ENCODE assay signal across 8 cellular contexts in the genomic region with DNA sequence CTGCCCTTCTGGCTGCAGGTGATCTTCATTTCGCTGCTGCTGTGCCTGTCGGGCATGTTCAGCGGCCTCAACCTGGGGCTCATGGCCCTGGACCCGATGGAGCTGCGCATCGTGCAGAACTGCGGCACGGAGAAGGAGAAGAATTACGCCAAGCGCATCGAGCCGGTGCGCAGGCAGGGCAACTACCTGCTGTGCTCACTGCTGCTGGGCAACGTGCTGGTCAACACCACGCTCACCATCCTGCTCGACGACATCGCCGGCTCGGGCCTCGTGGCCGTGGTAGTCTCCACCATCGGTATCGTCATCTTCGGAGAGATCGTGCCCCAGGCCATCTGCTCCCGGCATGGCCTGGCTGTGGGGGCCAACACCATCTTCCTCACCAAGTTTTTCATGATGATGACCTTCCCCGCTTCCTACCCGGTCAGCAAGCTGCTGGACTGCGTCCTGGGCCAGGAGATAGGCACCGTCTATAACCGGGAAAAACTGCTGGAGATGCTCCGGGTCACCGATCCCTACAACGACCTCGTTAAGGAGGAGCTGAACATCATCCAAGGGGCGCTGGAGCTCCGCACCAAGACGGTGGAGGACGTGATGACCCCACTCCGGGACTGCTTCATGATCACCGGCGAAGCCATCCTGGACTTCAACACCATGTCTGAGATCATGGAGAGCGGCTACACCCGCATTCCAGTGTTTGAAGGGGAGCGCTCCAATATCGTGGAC. TPM values are rescaled to one million over a fixed set of nuclear protein-coding genes. Genes with fewer than 3 reads are reported as not detected.
DNase-seq lines count a peak whose midpoint lies in the region; ATAC-seq and TF ChIP-seq lines count a peak whose summit lies in the region.

No MANE protein-coding gene starts in this region.

- H3K4me3 Mint-ChIP-seq in CD8-positive, alpha-beta T cell, result peak overlapping the region; percentile 96
- peak overlapping the region; percentile 87 to 95 (median 95) for H3K4me3 Mint-ChIP-seq in brain
- peak overlapping the region; percentile 90 for H3K4me3 Mint-ChIP-seq in stimulated activated naive CD8-positive, alpha-beta T cell treated with anti-CD3 and anti-CD28 coated beads, Interleukin-15, Interleukin-2, amounts not matched to agents 100 ng/mL and 50 ng/mL, for 24 hours

- no peak overlapping the region for H3K27ac Mint-ChIP-seq in CD8-positive, alpha-beta T cell
- H3K27ac Mint-ChIP-seq in brain, result peak overlapping the region; percentile 39 to 78 (median 75)
- H3K27ac Mint-ChIP-seq in stimulated activated naive CD8-positive, alpha-beta T cell treated with anti-CD3 and anti-CD28 coated beads, Interleukin-15, Interleukin-2, amounts not matched to agents 100 ng/mL and 50 ng/mL, for 24 hours, result peak overlapping the region; percentile 45

- ATAC-seq in CD8-positive, alpha-beta T cell, result no peak
- ATAC-seq in GM18861 (IDR thresholded peaks at IDR 0.05; ENCODE audit: unreplicated experiment), result no peak
- ATAC-seq in GM21526 (IDR thresholded peaks at IDR 0.05; ENCODE audit: low FRiP score, unreplicated experiment), result no peak

- peaks cover 5% of the 10 kb centered on the region for H3K27me3 Mint-ChIP-seq in CD8-positive, alpha-beta T cell (ENCODE audit: low read depth)
- H3K27me3 Mint-ChIP-seq in brain, result peaks cover 13% of the 10 kb centered on the region
- peaks cover 11% of the 10 kb centered on the region for H3K27me3 Mint-ChIP-seq in stimulated activated naive CD8-positive, alpha-beta T cell treated with anti-CD3 and anti-CD28 coated beads, Interleukin-15, Interleukin-2, amounts not matched to agents 100 ng/mL and 50 ng/mL, for 24 hours

- no peaks in the 10 kb centered on the region for H3K27me3 ChIP-seq in CD8-positive, alpha-beta T cell (ENCODE audit: insufficient read depth, low read length)
- H3K27me3 ChIP-seq in MG63 (peaks cover 9% of the 10 kb centered on the region), layer of hippocampus (ENCODE audit: control insufficient read depth, insufficient read depth, low read length) (no peaks in the 10 kb centered on the region)

- peaks cover 65% of the 10 kb centered on the region for H3K4me1 Mint-ChIP-seq in CD8-positive, alpha-beta T cell (ENCODE audit: low read depth)
- peaks cover 67% of the 10 kb centered on the region for H3K4me1 Mint-ChIP-seq in brain
- H3K4me1 Mint-ChIP-seq in stimulated activated naive CD8-positive, alpha-beta T cell treated with anti-CD3 and anti-CD28 coated beads, Interleukin-15, Interleukin-2, amounts not matched to agents 100 ng/mL and 50 ng/mL, for 24 hours (ENCODE audit: low read depth), result peaks cover 60% of the 10 kb centered on the region

- CTCF ChIA-PET in CD8-positive, alpha-beta T cell (lab: Charles Lee), result interaction anchor here (4.2 to 5.6 kb wide), 2 partner anchors 149 to 325 kb away, joined by 42 to 77 read pairs; a partner anchor contains a TSS

- H3K36me3 Mint-ChIP-seq in CD8-positive, alpha-beta T cell, result peaks cover 11% of the 10 kb centered on the region
- H3K36me3 Mint-ChIP-seq in brain, result peaks cover 9% of the 10 kb centered on the region
- no peaks in the 10 kb centered on the region for H3K36me3 Mint-ChIP-seq in stimulated activated naive CD8-positive, alpha-beta T cell treated with anti-CD3 and anti-CD28 coated beads, Interleukin-15, Interleukin-2, amounts not matched to agents 100 ng/mL and 50 ng/mL, for 24 hours (ENCODE audit: low read depth)

- DNase-seq in CD8-positive, alpha-beta T cell, result peak in 2 of 7 experiments; percentile 22 to 49
- DNase-seq in MG63 (no peak), SW 1271 (lab: John Stamatoyannopoulos, UW) (no peak)

- intact Hi-C loops in CD8-positive, alpha-beta T cell (cut with DNase I, micrococcal nuclease), result loop anchor here (2.0 to 10.0 kb wide), 10 partner anchors 82 to 568 kb away; a partner anchor contains a TSS

- H3K27ac ChIP-seq in CD8-positive, alpha-beta T cell (ENCODE audit: low read depth, low read length), result peak overlapping the region; percentile 84
- peak overlapping the region; percentile 27 for H3K27ac ChIP-seq in layer of hippocampus (ENCODE audit: low read depth, low read length)

- peak overlapping the region; percentile 99 for H3K4me3 ChIP-seq in CD8-positive, alpha-beta T cell (ENCODE audit: low read depth, low read length)
- peak overlapping the region; percentile 86 for H3K4me3 ChIP-seq in MG63

- POLR2A ChIA-PET in CD8-positive, alpha-beta T cell (lab: Charles Lee), result no interaction called here

- no peaks in the 10 kb centered on the region for H3K36me3 ChIP-seq in CD8-positive, alpha-beta T cell (ENCODE audit: insufficient read depth, low read length)
- H3K36me3 ChIP-seq in MG63, result no peaks in the 10 kb centered on the region

- H3K9me3 Mint-ChIP-seq in CD8-positive, alpha-beta T cell, result no peaks in the 10 kb centered on the region
- H3K9me3 Mint-ChIP-seq in brain, result peaks cover 0 to 11% (median 4%) of the 10 kb centered on the region in 5 experiments
- H3K9me3 Mint-ChIP-seq in stimulated activated naive CD8-positive, alpha-beta T cell treated with anti-CD3 and anti-CD28 coated beads, Interleukin-15, Interleukin-2, amounts not matched to agents 100 ng/mL and 50 ng/mL, for 24 hours, result no peaks in the 10 kb centered on the region

- H3K4me1 ChIP-seq in CD8-positive, alpha-beta T cell (ENCODE audit: insufficient read depth, low read length), result peaks cover 54% of the 10 kb centered on the region

- H3K9me3 ChIP-seq in CD8-positive, alpha-beta T cell (ENCODE audit: low read length), result no peaks in the 10 kb centered on the region
- no peaks in the 10 kb centered on the region for H3K9me3 ChIP-seq in MG63

- TF ChIP-seq CTCF in CD8-positive, alpha-beta T cell (IDR thresholded peaks at IDR 0.05), result no peak
- TF ChIP-seq CTCF in brain (conservative IDR thresholded peaks at IDR 0.05), result no peak

RNA-seq across cellular contexts. Expression of a gene that starts 1.3 kb away (rescaled TPM):
- total RNA-seq in CD8-positive, alpha-beta T cell, result 1 to 10 TPM; 9.5 to 9.6 TPM
- total RNA-seq in MG63 (2014; rRNA removed; shearing (Covaris generic); ENCODE audit: low replicate concordance), result 2.0 and 4.9 TPM in 2 replicates
- 12.5 TPM for polyA plus RNA-seq in brain (ENCODE audit: insufficient read depth, low read depth, low replicate concordance)

RNA-seq across cellular contexts. Expression of a gene that starts 50.1 kb away (rescaled TPM):
- under 1 TPM; 0.31 to 0.57 TPM for total RNA-seq in CD8-positive, alpha-beta T cell
- total RNA-seq in MG63 (2014; rRNA removed; shearing (Covaris generic); ENCODE audit: low replicate concordance), result 0.17 and 1.7 TPM in 2 replicates
- 16.8 TPM for polyA plus RNA-seq in brain (ENCODE audit: insufficient read depth, low read depth, low replicate concordance)
